In genomic region chr20:43457640-43458421, GRCh38 we compare ENCODE assay signal across 8 cellular contexts. TPM values are rescaled to one million over a fixed set of nuclear protein-coding genes. Genes with fewer than 3 reads are reported as not detected.
DNase-seq lines count a peak whose midpoint lies in the region; ATAC-seq and TF ChIP-seq lines count a peak whose summit lies in the region.

Gene SRSF6, plus strand, starts transcription at chr20:43457896. Its CDS starts 138 bp downstream, at chr20:43458034.

- ATAC-seq in GM19324 (IDR thresholded peaks at IDR 0.05; ENCODE audit: low FRiP score, unreplicated experiment) (peak; percentile 91), HG03460 (IDR thresholded peaks at IDR 0.05; ENCODE audit: unreplicated experiment) (peak; percentile 84), right lobe of liver (peak; percentile 93 to 97 (median 95))

- peak within 1 kb of the TSS; percentile 100 for H3K27ac ChIP-seq in right lobe of liver

- peak; percentile 99 for TF ChIP-seq POLR2A in right lobe of liver (IDR thresholded peaks at IDR 0.05)

- intact Hi-C loops in right lobe of liver (cut with DNase I) = no loop called here

- peaks cover 8 to 38% (median 19%) of the 10 kb centered on the region in 4 donors for H3K36me3 ChIP-seq in right lobe of liver

- no peaks in the 10 kb centered on the region for H3K9me3 ChIP-seq in right lobe of liver

- WGBS in right lobe of liver (ENCODE audit: insufficient coverage, low coverage, low lambda C conversion rate, missing lambda C conversion rate) = 0% methylated on average over 6 of the region's 101 CpGs

- no peak for TF ChIP-seq CTCF in right lobe of liver (IDR thresholded peaks at IDR 0.05)

- H3K27me3 ChIP-seq in right lobe of liver = no peaks in the 10 kb centered on the region

- DNase-seq in C1 segment of cervical spinal cord (lab: John Stamatoyannopoulos, UW) (peak; percentile 58 to 99 (median 94)), NCI-H748 (lab: John Stamatoyannopoulos, UW; ENCODE audit: unreplicated experiment) (peak; percentile 93), dermis blood vessel endothelial cell (peak; percentile 93), right lobe of liver (peak; percentile 96 to 97 (median 97))
- DNase-seq in activated CD4-positive, alpha-beta T cell treated with anti-CD3 and anti-CD28 coated beads, Interleukin-2, amount 50 U/mL, for 4 hours = peak; percentile 89 to 91
- peak; percentile 94 for DNase-seq in stimulated activated CD4-positive, alpha-beta T cell treated with anti-CD3 and anti-CD28 coated beads, Interleukin-4, amount 100 ng/mL, for 24 hours

- peaks cover 0 to 23% (median 5%) of the 10 kb centered on the region in 4 donors for H3K4me1 ChIP-seq in right lobe of liver

- peak within 1 kb of the TSS; percentile 89 to 94 (median 93) for H3K4me3 ChIP-seq in right lobe of liver

RNA-seq across cellular contexts. Expression of gene SRSF6, which starts in this region (rescaled TPM):
- total RNA-seq in dermis blood vessel endothelial cell (32.0 and 52.5 TPM in 2 replicates), right lobe of liver (100 to 1,000 TPM in 1 of 6 experiments, 10 to 100 TPM in 5; 35.1 to 111 (median 76.8) TPM)

Comparison
In these comparisons a context has a peak if more than half of its experiments do, and no peak if none do; other contexts are left out.
1. Peak in every context shown above with its lines: DNase-seq, ATAC-seq, H3K4me3 ChIP-seq and H3K27ac ChIP-seq.